Comparison of ENCODE assay signal across 7 cellular contexts in genomic region chr13:93007928-93008327, GRCh38.
"Had no signal": no experiment of that assay in that cellular context is flagged by ENCODE, and none has a peak within 500 bp of the region (broad histone marks: within the 10 kb centered on the region; RNA-seq: fewer than 3 reads in every experiment).

No MANE protein-coding gene starts in this region.

- FAIRE-seq: HepG2, HTR-8/SVneo, K562 had no signal

- H3K4me3 ChIP-seq: K562 had no signal

- DNase-seq: IMR-90, KBM-7, KG1 had no signal

- ATAC-seq: HepG2, K562 had no signal

- H3K27ac ChIP-seq: HL-60 had no signal
